ENCODE assay signal across 28 cellular contexts in genomic region chr3:135393898-135394525, GRCh38.
"Had no signal": no experiment of that assay in that cellular context is flagged by ENCODE, and none has a peak within 500 bp of the region (broad histone marks: within the 10 kb centered on the region; RNA-seq: fewer than 3 reads in every experiment).

No MANE protein-coding gene starts in this region.

- H3K27ac Mint-ChIP-seq: activated CD4-positive, alpha-beta T cell treated with anti-CD3 and anti-CD28 coated beads, Interleukin-2, amount 10 ng/mL, durations not matched to agents 7 days and 5 days; activated CD8-positive, alpha-beta T cell treated with anti-CD3 and anti-CD28 coated beads, Interleukin-2, amount 10 ng/mL, durations not matched to agents 7 days and 5 days; activated naive CD4-positive, alpha-beta T cell treated with anti-CD3 and anti-CD28 coated beads, Interleukin-2, amount 10 ng/mL, durations not matched to agents 7 days and 5 days; activated naive CD8-positive, alpha-beta T cell; activated naive CD8-positive, alpha-beta T cell treated with anti-CD3 and anti-CD28 coated beads, Interleukin-2, amount 50 U/mL, for 24 hours; activated T-cell treated with anti-CD3 and anti-CD28 coated beads, Interleukin-2, amount 50 U/mL, for 24 hours had no signal

- H3K9ac ChIP-seq: KMS-11 had no signal

- H3K36me3 ChIP-seq: ascending aorta, cardiac muscle cell, Peyer's patch, WERI-Rb-1 had no signal

- H3K4me1 ChIP-seq: ascending aorta, Peyer's patch had no signal

- H3K27me3 Mint-ChIP-seq: activated CD4-positive, alpha-beta T cell treated with anti-CD3 and anti-CD28 coated beads, Interleukin-2, amount 10 ng/mL, durations not matched to agents 7 days and 5 days; activated naive CD4-positive, alpha-beta T cell treated with anti-CD3 and anti-CD28 coated beads, Interleukin-2, amount 10 ng/mL, durations not matched to agents 7 days and 5 days; activated naive CD8-positive, alpha-beta T cell; activated naive CD8-positive, alpha-beta T cell treated with anti-CD3 and anti-CD28 coated beads, Interleukin-2, amount 50 U/mL, for 24 hours; activated T-cell treated with anti-CD3 and anti-CD28 coated beads, Interleukin-2, amount 50 U/mL, for 24 hours had no signal

- H3K4me3 Mint-ChIP-seq: activated CD4-positive, alpha-beta T cell treated with anti-CD3 and anti-CD28 coated beads, Interleukin-2, amount 10 ng/mL, durations not matched to agents 7 days and 5 days; activated CD8-positive, alpha-beta T cell treated with anti-CD3 and anti-CD28 coated beads, Interleukin-2, amount 10 ng/mL, durations not matched to agents 7 days and 5 days; activated naive CD4-positive, alpha-beta T cell treated with anti-CD3 and anti-CD28 coated beads, Interleukin-2, amount 10 ng/mL, durations not matched to agents 7 days and 5 days; activated naive CD8-positive, alpha-beta T cell; activated naive CD8-positive, alpha-beta T cell treated with anti-CD3 and anti-CD28 coated beads, Interleukin-2, amount 50 U/mL, for 24 hours; activated T-cell treated with anti-CD3 and anti-CD28 coated beads, Interleukin-2, amount 50 U/mL, for 24 hours had no signal

- H3K27me3 ChIP-seq: ascending aorta, cardiac muscle cell, Peyer's patch had no signal

- DNase-seq: activated CD4-positive, alpha-beta T cell treated with anti-CD3 and anti-CD28 coated beads, Interleukin-2, amount 10 ng/mL, durations not matched to agents 7 days and 5 days; activated CD4-positive, alpha-beta T cell treated with anti-CD3 and anti-CD28 coated beads, Interleukin-2, amount 50 U/mL, for 48 hours; activated CD4-positive, CD25-positive, alpha-beta regulatory T cell; activated CD8-positive, alpha-beta T cell treated with anti-CD3 and anti-CD28 coated beads, Interleukin-2, amount 10 ng/mL, durations not matched to agents 7 days and 5 days; activated gamma-delta T cell treated with Interleukin-2 at 50 U/mL for 16 hours; activated naive CD4-positive, alpha-beta T cell treated with anti-CD3 and anti-CD28 coated beads, Interleukin-2, amount 10 ng/mL, durations not matched to agents 7 days and 5 days; activated naive CD8-positive, alpha-beta T cell treated with anti-CD3 and anti-CD28 coated beads, Interleukin-2, amount 50 U/mL, for 24 hours; activated T-cell treated with anti-CD3 and anti-CD28 coated beads, Interleukin-2, amount 50 U/mL, for 24 hours; amygdala; MM.1S; MV-4-11; NCI-H1092; NCI-H1436 treated with DMSO at 0.1 percent for 48 hours; NCI-H1694 treated with DMSO at 0.1 percent for 48 hours; NCI-H2029; NCI-H345; NCI-H524 treated with DMSO at 0.1 percent for 48 hours; NCI-H748 treated with DMSO at 0.1 percent for 48 hours; NK-92 treated with Interleukin-12 subunit alpha and Interleukin-12 subunit beta, amount 100 ng/mL, for 24 hours; PC-3; Peyer's patch; RPMI8226; T1000; WERI-Rb-1 had no signal

- H3K36me3 Mint-ChIP-seq: activated naive CD4-positive, alpha-beta T cell treated with anti-CD3 and anti-CD28 coated beads, Interleukin-2, amount 10 ng/mL, durations not matched to agents 7 days and 5 days; activated naive CD8-positive, alpha-beta T cell had no signal

- H3K27ac ChIP-seq: ascending aorta, cardiac muscle cell, KMS-11, Peyer's patch, WERI-Rb-1 had no signal

- H3K4me3 ChIP-seq: ascending aorta, cardiac muscle cell, Peyer's patch had no signal

- ATAC-seq: activated CD8-positive, alpha-beta T cell treated with anti-CD3 and anti-CD28 coated beads, Interleukin-2, amount 10 ng/mL, durations not matched to agents 7 days and 5 days; activated naive CD8-positive, alpha-beta T cell treated with anti-CD3 and anti-CD28 coated beads, Interleukin-2, amount 50 U/mL, for 24 hours; PC-3 had no signal

- H3K4me1 Mint-ChIP-seq: activated CD4-positive, alpha-beta T cell treated with anti-CD3 and anti-CD28 coated beads, Interleukin-2, amount 10 ng/mL, durations not matched to agents 7 days and 5 days; activated naive CD4-positive, alpha-beta T cell treated with anti-CD3 and anti-CD28 coated beads, Interleukin-2, amount 10 ng/mL, durations not matched to agents 7 days and 5 days; activated naive CD8-positive, alpha-beta T cell treated with anti-CD3 and anti-CD28 coated beads, Interleukin-2, amount 50 U/mL, for 24 hours had no signal
